Comparison of ENCODE assay signal across 8 cellular contexts in the genomic region with DNA sequence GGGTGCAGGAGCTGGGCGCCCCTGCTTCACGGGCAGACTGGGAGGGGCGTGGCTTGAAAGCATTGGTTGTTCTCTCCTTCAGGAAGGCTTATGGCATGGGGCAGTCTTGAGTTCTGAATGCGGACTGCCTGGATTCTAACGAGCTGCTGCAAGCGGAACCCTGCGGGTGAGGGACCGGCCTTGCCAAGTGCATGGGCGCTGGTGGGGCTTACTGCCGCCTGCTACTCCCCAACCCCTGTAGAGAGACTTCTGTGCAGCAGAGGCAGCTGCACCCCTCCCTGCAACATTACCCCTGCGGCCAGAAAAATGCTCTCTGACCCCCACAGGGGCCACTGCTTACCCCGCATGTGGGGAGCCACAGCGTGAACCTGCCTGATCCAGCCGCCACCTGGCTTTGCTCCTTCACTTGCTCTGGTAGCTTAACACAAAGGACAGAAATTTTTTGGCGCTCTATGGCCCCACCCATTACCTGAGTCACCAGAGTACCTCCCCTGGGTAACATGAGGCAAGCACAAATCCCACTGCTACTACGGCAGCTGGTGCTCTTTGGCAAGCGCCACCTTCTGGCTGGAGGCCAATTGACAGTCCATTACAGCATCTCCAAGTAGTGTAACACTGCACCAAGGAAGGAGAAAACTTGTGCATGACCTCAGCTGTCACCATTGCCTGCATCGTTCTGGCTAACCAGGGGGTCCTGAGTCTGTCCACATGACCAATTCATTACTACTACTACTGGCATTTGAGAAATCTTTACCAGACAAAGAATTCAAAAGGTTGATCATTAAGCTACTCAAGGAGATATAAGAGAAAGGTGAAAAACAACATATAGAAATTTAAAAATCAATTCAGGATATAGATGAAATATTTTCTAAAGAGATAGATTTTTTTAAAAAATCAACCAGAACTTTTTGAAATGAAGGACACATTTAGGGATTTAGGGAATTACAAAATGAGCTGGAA. TPM values are rescaled to one million over a fixed set of nuclear protein-coding genes. Genes with fewer than 3 reads are reported as not detected.
DNase-seq lines count a peak whose midpoint lies in the region; ATAC-seq and TF ChIP-seq lines count a peak whose summit lies in the region.

No MANE protein-coding gene starts in this region.

- DNase-seq in GM13976 (ENCODE audit: low spot score) (peak; percentile 82), NCI-H2081 (lab: John Stamatoyannopoulos, UW) (peak; percentile 91 to 96), kidney epithelial cell (ENCODE audit: low read depth) (peak; percentile 88), NCI-H1930 (lab: John Stamatoyannopoulos, UW) (no peak)
- DNase-seq in activated CD4-positive, CD25-positive, alpha-beta regulatory T cell (lab: John Stamatoyannopoulos, UW), result peak; percentile 71 to 88 (median 82)
- peak; percentile 88 for DNase-seq in central memory CD4-positive, alpha-beta T cell
- DNase-seq in stimulated activated CD4-positive, alpha-beta T cell treated with anti-CD3 and anti-CD28 coated beads, Interleukin-15, amount 100 ng/mL, for 24 hours, result peak; percentile 95

- ATAC-seq in HG02763 (IDR thresholded peaks at IDR 0.05; ENCODE audit: unreplicated experiment), result peak; percentile 99

- H3K27me3 ChIP-seq in kidney epithelial cell (ENCODE audit: control insufficient read depth, insufficient read depth, low read length), result no peaks in the 10 kb centered on the region

- in situ Hi-C loops in GM13976 (cut with MboI; ENCODE audit: low sequenced_read_pairs, unreplicated experiment), result loop anchor here (25.0 kb wide), 1 partner anchor 690 kb away; no protein-coding TSS in a partner anchor

- peak; percentile 93 for TF ChIP-seq CTCF in GM13976 (IDR thresholded peaks at IDR 0.05; ENCODE audit: borderline replicate concordance, control extremely low read depth, extremely low read depth, insufficient read depth, missing control alignments)
- peak; percentile 81 for TF ChIP-seq CTCF in kidney epithelial cell (IDR thresholded peaks at IDR 0.05; ENCODE audit: insufficient read depth, low read length, poor library complexity, severe bottlenecking)

- no peaks in the 10 kb centered on the region for H3K36me3 ChIP-seq in kidney epithelial cell (ENCODE audit: control insufficient read depth, insufficient read depth, low read length)

- H3K4me3 ChIP-seq in kidney epithelial cell (ENCODE audit: low read depth, low read length), result peak overlapping the region; percentile 83

RNA-seq across cellular contexts. Expression of a gene that starts 35.4 kb away (rescaled TPM):
- 535 and 537 TPM in 2 replicates for total RNA-seq in kidney epithelial cell

RNA-seq across cellular contexts. Expression of a gene that starts 49.7 kb away (rescaled TPM):
- 857 and 948 TPM in 2 replicates for total RNA-seq in kidney epithelial cell

Comparison
In these comparisons a context has a peak if more than half of its experiments do, and no peak if none do; other contexts are left out.
1. DNase-seq: peak in GM13976 (single experiment), NCI-H2081 (2 of 2), activated CD4-positive, CD25-positive, alpha-beta regulatory T cell (4 of 4), central memory CD4-positive, alpha-beta T cell (single experiment), kidney epithelial cell (single experiment) and stimulated activated CD4-positive, alpha-beta T cell treated with anti-CD3 and anti-CD28 coated beads, Interleukin-15, amount 100 ng/mL, for 24 hours (single experiment); none in NCI-H1930 (0 of 2).